In genomic region chr3:72411843-72412242, GRCh38 we compare ENCODE assay signal across 1 cellular context.
TF ChIP-seq lines count a peak whose summit lies in the region.

No MANE protein-coding gene starts in this region.

TF ChIP-seq in K562, 482 proteins besides CTCF, POLR2A, EP300 and RAD21 (continued from another document):
- TF ChIP-seq, protein P1, sequence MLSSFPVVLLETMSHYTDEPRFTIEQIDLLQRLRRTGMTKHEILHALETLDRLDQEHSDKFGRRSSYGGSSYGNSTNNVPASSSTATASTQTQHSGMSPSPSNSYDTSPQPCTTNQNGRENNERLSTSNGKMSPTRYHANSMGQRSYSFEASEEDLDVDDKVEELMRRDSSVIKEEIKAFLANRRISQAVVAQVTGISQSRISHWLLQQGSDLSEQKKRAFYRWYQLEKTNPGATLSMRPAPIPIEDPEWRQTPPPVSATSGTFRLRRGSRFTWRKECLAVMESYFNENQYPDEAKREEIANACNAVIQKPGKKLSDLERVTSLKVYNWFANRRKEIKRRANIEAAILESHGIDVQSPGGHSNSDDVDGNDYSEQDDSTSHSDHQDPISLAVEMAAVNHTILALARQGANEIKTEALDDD (IDR thresholded peaks at IDR 0.05) = peak; percentile 70; the same call in 1 of the 2 replicates
